8 cellular contexts compared by ENCODE assay signal in the genomic region with DNA sequence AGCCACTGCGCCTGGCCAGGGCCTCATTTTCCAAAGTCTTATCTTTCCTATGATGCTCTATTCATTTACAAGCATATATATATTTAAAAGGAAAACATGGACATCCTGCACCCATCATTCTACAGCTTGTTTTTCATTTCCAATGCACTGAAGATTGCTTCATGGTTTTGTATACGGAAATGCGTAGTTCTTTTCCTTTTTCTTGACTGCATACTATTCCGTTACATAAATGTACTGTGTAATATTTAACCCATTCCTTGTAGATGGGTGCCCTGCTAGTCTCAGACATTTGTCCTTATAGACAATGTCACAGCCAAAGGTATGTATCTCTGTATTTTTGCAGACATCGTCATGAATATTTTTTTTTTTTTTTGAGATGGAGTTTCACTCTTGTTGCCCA.
"Had no signal": no experiment of that assay in that cellular context is flagged by ENCODE, and none has a peak within 500 bp of the region (broad histone marks: within the 10 kb centered on the region; RNA-seq: fewer than 3 reads in every experiment).

No MANE protein-coding gene starts in this region.

- DNase-seq: GDM1, GF-D8 had no signal

- FAIRE-seq: G401.6, GM12878, GM12891, GM12892, GM18507, GM19239 had no signal

- H3K4me3 ChIP-seq: GM12878 had no signal

- ATAC-seq: GM12878 had no signal
